In the genomic region with DNA sequence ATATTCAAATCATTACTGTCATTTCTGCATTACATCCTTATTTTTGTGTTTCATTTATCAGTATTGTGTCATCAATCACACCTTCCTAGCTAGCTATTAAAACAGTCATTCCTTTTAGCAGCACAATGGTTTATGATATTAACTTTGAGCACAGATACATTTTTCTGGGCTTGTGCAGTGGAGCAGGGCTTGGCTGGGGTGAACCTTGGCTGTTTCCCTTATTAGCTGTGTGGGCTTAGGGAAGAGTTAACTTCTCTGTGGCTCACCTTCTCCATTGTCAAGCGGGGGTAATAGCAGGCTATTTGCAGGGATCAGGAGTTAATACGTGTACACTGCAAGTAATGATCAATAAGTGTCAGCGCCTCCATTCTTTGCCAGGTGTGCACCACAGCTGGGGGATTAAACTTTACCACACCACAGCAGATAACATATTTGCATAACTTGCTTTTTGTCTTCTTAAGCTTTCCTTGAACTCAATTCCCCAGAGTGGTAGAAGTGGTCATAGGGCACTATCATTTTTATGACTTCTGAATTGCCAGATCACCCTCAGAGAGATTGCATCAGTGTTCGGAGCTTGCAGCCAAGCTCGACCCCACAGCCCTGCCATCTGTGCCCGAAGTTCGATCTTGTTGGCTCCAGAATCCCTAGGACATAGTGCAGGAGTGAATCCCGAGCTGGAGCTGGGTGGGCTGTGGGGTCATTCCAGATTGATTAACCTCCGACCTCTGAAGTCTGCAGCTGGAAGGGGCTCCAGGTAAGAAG, we compare ENCODE assay signal across 8 cellular contexts. TPM values are rescaled to one million over a fixed set of nuclear protein-coding genes. Genes with fewer than 3 reads are reported as not detected.
DNase-seq lines count a peak whose midpoint lies in the region; ATAC-seq and TF ChIP-seq lines count a peak whose summit lies in the region.

No MANE protein-coding gene starts in this region.

- H3K4me3 Mint-ChIP-seq in activated CD4-positive, alpha-beta T cell treated with anti-CD3 and anti-CD28 coated beads, Interleukin-2, amount 10 ng/mL, durations not matched to agents 7 days and 5 days: peak overlapping the region; percentile 91

- CTCF ChIA-PET in activated CD4-positive, alpha-beta T cell treated with anti-CD3 and anti-CD28 coated beads, Interleukin-2, amount 10 ng/mL, durations not matched to agents 7 days and 5 days (lab: Charles Lee): interaction anchor here (1.4 to 1.7 kb wide), 3 partner anchors 12 to 23 kb away, joined by 3 to 4 read pairs (median 4); no protein-coding TSS in a partner anchor

- H3K4me2 ChIP-seq in smooth muscle cell: peak overlapping the region; percentile 93

- peaks cover 27% of the 10 kb centered on the region for H4K20me1 ChIP-seq in smooth muscle cell (ENCODE audit: low read depth)

- no peak overlapping the region for H2AFZ ChIP-seq in smooth muscle cell (ENCODE audit: low read depth)

- no peaks in the 10 kb centered on the region for H3F3A ChIP-seq in smooth muscle cell (ENCODE audit: low read depth)

- H3K27ac Mint-ChIP-seq in activated CD4-positive, alpha-beta T cell treated with anti-CD3 and anti-CD28 coated beads, Interleukin-2, amount 10 ng/mL, durations not matched to agents 7 days and 5 days: no peak overlapping the region

- TF ChIP-seq CTCF in smooth muscle cell (IDR thresholded peaks at IDR 0.05; ENCODE audit: borderline replicate concordance, insufficient read depth, poor library complexity, severe bottlenecking): no peak

- no peak overlapping the region for H3K27ac ChIP-seq in effector memory CD4-positive, alpha-beta T cell (ENCODE audit: insufficient read depth, low read length, poor library complexity, severe bottlenecking)
- H3K27ac ChIP-seq in smooth muscle cell (ENCODE audit: low read depth): no peak overlapping the region

- H3K79me2 ChIP-seq in smooth muscle cell (ENCODE audit: low read depth): peaks cover 27% of the 10 kb centered on the region

- peak overlapping the region; percentile 89 for H3K4me3 ChIP-seq in effector memory CD4-positive, alpha-beta T cell (ENCODE audit: insufficient read depth, low read depth, low read length, poor library complexity, severe bottlenecking)
- no peak overlapping the region for H3K4me3 ChIP-seq in smooth muscle cell

- H3K9me3 Mint-ChIP-seq in activated CD4-positive, alpha-beta T cell treated with anti-CD3 and anti-CD28 coated beads, Interleukin-2, amount 10 ng/mL, durations not matched to agents 7 days and 5 days: no peaks in the 10 kb centered on the region

- ATAC-seq in GM21528 (IDR thresholded peaks at IDR 0.05; ENCODE audit: low FRiP score, unreplicated experiment): no peak

- no peaks in the 10 kb centered on the region for H3K27me3 ChIP-seq in effector memory CD4-positive, alpha-beta T cell (replicated peaks; ENCODE audit: control insufficient read depth, insufficient read depth, low read length, poor library complexity, severe bottlenecking)
- H3K27me3 ChIP-seq in smooth muscle cell (ENCODE audit: low read depth): no peaks in the 10 kb centered on the region

- peaks cover 5% of the 10 kb centered on the region for H3K36me3 Mint-ChIP-seq in activated CD4-positive, alpha-beta T cell treated with anti-CD3 and anti-CD28 coated beads, Interleukin-2, amount 10 ng/mL, durations not matched to agents 7 days and 5 days (ENCODE audit: low read depth)

- no peaks in the 10 kb centered on the region for H3K9me3 ChIP-seq in effector memory CD4-positive, alpha-beta T cell (ENCODE audit: control insufficient read depth, low read length)
- no peaks in the 10 kb centered on the region for H3K9me3 ChIP-seq in smooth muscle cell (replicated peaks; ENCODE audit: low read depth)

- H3K4me1 ChIP-seq in effector memory CD4-positive, alpha-beta T cell (ENCODE audit: control insufficient read depth, insufficient read depth, low read length, poor library complexity, severe bottlenecking): peaks cover 16% of the 10 kb centered on the region
- H3K4me1 ChIP-seq in smooth muscle cell (ENCODE audit: low read depth): peaks cover 26% of the 10 kb centered on the region

- POLR2A ChIA-PET in activated CD4-positive, alpha-beta T cell treated with anti-CD3 and anti-CD28 coated beads, Interleukin-2, amount 10 ng/mL, durations not matched to agents 7 days and 5 days (lab: Charles Lee): no interaction called here

- no peaks in the 10 kb centered on the region for H3K36me3 ChIP-seq in effector memory CD4-positive, alpha-beta T cell (ENCODE audit: control insufficient read depth, insufficient read depth, low read length)
- no peaks in the 10 kb centered on the region for H3K36me3 ChIP-seq in smooth muscle cell (ENCODE audit: low read depth)

- peaks cover 20% of the 10 kb centered on the region for H3K27me3 Mint-ChIP-seq in activated CD4-positive, alpha-beta T cell treated with anti-CD3 and anti-CD28 coated beads, Interleukin-2, amount 10 ng/mL, durations not matched to agents 7 days and 5 days

- 78% methylated on average over 9 of the region's 9 CpGs for WGBS in smooth muscle cell (ENCODE audit: low lambda C conversion rate)

- no peak for DNase-seq in activated CD4-positive, alpha-beta T cell treated with anti-CD3 and anti-CD28 coated beads, Interleukin-2, amount 10 ng/mL, durations not matched to agents 7 days and 5 days
- no peak for DNase-seq in activated CD4-positive, alpha-beta T cell treated with anti-CD3 and anti-CD28 coated beads, Interleukin-2, amount 50 U/mL, for 4 hours
- DNase-seq in NCI-H82 (lab: John Stamatoyannopoulos, UW) (peak; percentile 76), smooth muscle cell (lab: John Stamatoyannopoulos, UW; ENCODE audit: unreplicated experiment) (no peak), ureter (ENCODE audit: low spot score) (no peak)
- no peak for DNase-seq in effector memory CD4-positive, alpha-beta T cell
- no peak for DNase-seq in stimulated activated naive CD4-positive, alpha-beta T cell treated with Interleukin-2 at 50 U/mL for 16 hours (lab: John Stamatoyannopoulos, UW)

- peaks cover 31% of the 10 kb centered on the region for H3K4me1 Mint-ChIP-seq in activated CD4-positive, alpha-beta T cell treated with anti-CD3 and anti-CD28 coated beads, Interleukin-2, amount 10 ng/mL, durations not matched to agents 7 days and 5 days

- H3K9ac ChIP-seq in smooth muscle cell (ENCODE audit: low read depth): no peak overlapping the region

RNA-seq across cellular contexts. Expression of gene PYGB, which starts 1.5 kb away (rescaled TPM):
- total RNA-seq in activated CD4-positive, alpha-beta T cell treated with anti-CD3 and anti-CD28 coated beads, Interleukin-2, amount 10 ng/mL, durations not matched to agents 7 days and 5 days: 10 to 100 TPM; 28.7 to 30.2 TPM
- 31.8 and 44.4 TPM in 2 replicates for total RNA-seq in smooth muscle cell
- 39.4 and 43.3 TPM in 2 replicates for polyA plus RNA-seq in smooth muscle cell
- 109 TPM for total RNA-seq in ureter

RNA-seq across cellular contexts. Expression of gene ENTPD6, which starts 50.9 kb away (rescaled TPM):
- total RNA-seq in activated CD4-positive, alpha-beta T cell treated with anti-CD3 and anti-CD28 coated beads, Interleukin-2, amount 10 ng/mL, durations not matched to agents 7 days and 5 days: 10 to 100 TPM; 33.8 to 45.6 TPM
- total RNA-seq in smooth muscle cell: 12.6 and 30.1 TPM in 2 replicates
- polyA plus RNA-seq in smooth muscle cell: 19.9 and 34.0 TPM in 2 replicates
- total RNA-seq in ureter: 53.3 TPM
